25 cellular contexts compared by ENCODE assay signal in genomic region chr12:89839427-89839826, GRCh38.
DNase-seq lines count a peak whose midpoint lies in the region; ATAC-seq, FAIRE-seq and TF ChIP-seq lines count a peak whose summit lies in the region.
"Had no signal": no experiment of that assay in that cellular context is flagged by ENCODE, and none has a peak within 500 bp of the region (broad histone marks: within the 10 kb centered on the region; RNA-seq: fewer than 3 reads in every experiment).

No MANE protein-coding gene starts in this region.

- CTCF ChIA-PET in OCI-LY7 (lab: Charles Lee; ENCODE audit: unreplicated experiment) = interaction anchor here (1.8 kb wide), 1 partner anchor 11 kb away, joined by 7 read pairs; no protein-coding TSS in a partner anchor

- no peak for DNase-seq in H54 (ENCODE audit: insufficient read length, low spot score)
- DNase-seq in OCI-LY7 (ENCODE audit: low spot score) = no peak
- no peak for DNase-seq in left colon
- DNase-seq in stimulated activated naive B cell treated with anti-CD40 and anti-IgM and Interleukin-4, amounts not matched to agents 10 μg/mL and 1 μg/mL and 100 μg/mL, for 72 hours = no peak
- no peak for DNase-seq in AG20443 (ENCODE audit: low spot score)
- DNase-seq in nephron progenitor cell = no peak
- DNase-seq in D341Med (ENCODE audit: low spot score) = no peak
- DNase-seq: 8988T; ACHN; Caco-2; CD4-positive, CD25-positive, alpha-beta regulatory T cell; CD8-positive, alpha-beta T cell; DMS 273 treated with DMSO at 0.1 percent for 48 hours; DMS79; EL; GDM1; GM23248; H9 had no signal

- no peaks in the 10 kb centered on the region for H3K9me3 Mint-ChIP-seq in stimulated activated naive B cell treated with anti-CD40 and anti-IgM and Interleukin-4, amounts not matched to agents 10 μg/mL and 1 μg/mL and 100 μg/mL, for 72 hours
- H3K9me3 Mint-ChIP-seq in nephron progenitor cell = no peaks in the 10 kb centered on the region
- H3K9me3 Mint-ChIP-seq: CD4-positive, CD25-positive, alpha-beta regulatory T cell; CD8-positive, alpha-beta T cell; H9 had no signal

- no peaks in the 10 kb centered on the region for H3K27me3 Mint-ChIP-seq in stimulated activated naive B cell treated with anti-CD40 and anti-IgM and Interleukin-4, amounts not matched to agents 10 μg/mL and 1 μg/mL and 100 μg/mL, for 72 hours
- no peaks in the 10 kb centered on the region for H3K27me3 Mint-ChIP-seq in nephron progenitor cell (ENCODE audit: low read depth, poor library complexity)

- no peaks in the 10 kb centered on the region for H3K36me3 Mint-ChIP-seq in stimulated activated naive B cell treated with anti-CD40 and anti-IgM and Interleukin-4, amounts not matched to agents 10 μg/mL and 1 μg/mL and 100 μg/mL, for 72 hours
- H3K36me3 Mint-ChIP-seq in nephron progenitor cell (ENCODE audit: low read depth) = no peaks in the 10 kb centered on the region
- H3K36me3 Mint-ChIP-seq: CD4-positive, CD25-positive, alpha-beta regulatory T cell; CD8-positive, alpha-beta T cell had no signal

- no peak overlapping the region for H3K4me3 ChIP-seq in OCI-LY7 (ENCODE audit: low read depth, low read length, poor library complexity, severe bottlenecking)
- H3K4me3 ChIP-seq: A549, BLaER1, GM12878, GM23248 had no signal

- peak overlapping the region; percentile 44 for H3K4me2 ChIP-seq in OCI-LY7 (ENCODE audit: low read length)
- H3K4me2 ChIP-seq: A549, BLaER1 had no signal

- POLR2A ChIA-PET in OCI-LY7 (lab: Charles Lee) = interaction anchor here (0.6 to 3.5 kb wide), 23 partner anchors 8 to 292 kb away, joined by 3 to 30 read pairs (median 5); partner anchors contain the start of gene ATP2B1

- H2AFZ ChIP-seq in OCI-LY7 (ENCODE audit: low read length) = peak overlapping the region; percentile 93; the same call in 1 of the 2 replicates
- H2AFZ ChIP-seq: GM23248 had no signal

- no peaks in the 10 kb centered on the region for H4K20me1 ChIP-seq in OCI-LY7 (ENCODE audit: insufficient read depth, low read length)
- H4K20me1 ChIP-seq: BLaER1 had no signal

- TF ChIP-seq CTCF in OCI-LY7 (conservative IDR thresholded peaks at IDR 0.05; ENCODE audit: low read length) (no peak), nephron progenitor cell (IDR thresholded peaks at IDR 0.05) (no peak)

- intact Hi-C loops in OCI-LY7 (cut with micrococcal nuclease; ENCODE audit: unreplicated experiment) = no loop called here
- intact Hi-C loops in left colon (cut with DNase I, micrococcal nuclease) = no loop called here

- H3K9me2 ChIP-seq in OCI-LY7 (ENCODE audit: insufficient read depth, low read length) = no peaks in the 10 kb centered on the region

- peak overlapping the region; percentile 9 for H3K27ac Mint-ChIP-seq in stimulated activated naive B cell treated with anti-CD40 and anti-IgM and Interleukin-4, amounts not matched to agents 10 μg/mL and 1 μg/mL and 100 μg/mL, for 72 hours
- no peak overlapping the region for H3K27ac Mint-ChIP-seq in nephron progenitor cell
- H3K27ac Mint-ChIP-seq: CD4-positive, CD25-positive, alpha-beta regulatory T cell; CD8-positive, alpha-beta T cell; H9 had no signal

- H3K4me3 Mint-ChIP-seq in stimulated activated naive B cell treated with anti-CD40 and anti-IgM and Interleukin-4, amounts not matched to agents 10 μg/mL and 1 μg/mL and 100 μg/mL, for 72 hours = no peak overlapping the region
- no peak overlapping the region for H3K4me3 Mint-ChIP-seq in nephron progenitor cell
- H3K4me3 Mint-ChIP-seq: CD4-positive, CD25-positive, alpha-beta regulatory T cell; CD8-positive, alpha-beta T cell; H9 had no signal

- peak overlapping the region; percentile 69 for H3K27ac ChIP-seq in OCI-LY7 (ENCODE audit: low read depth, low read length, poor library complexity, severe bottlenecking)
- H3K27ac ChIP-seq: A549, BLaER1, C4-2B, GM23248 had no signal

- peak; percentile 52 for ATAC-seq in left colon
- ATAC-seq in stimulated activated naive B cell treated with anti-CD40 and anti-IgM and Interleukin-4, amounts not matched to agents 10 μg/mL and 1 μg/mL and 100 μg/mL, for 72 hours (replicated peaks) = no peak
- ATAC-seq: A549; CD8-positive, alpha-beta T cell; HCT116 had no signal

- H3K9me3 ChIP-seq in OCI-LY7 (ENCODE audit: low read length) = no peaks in the 10 kb centered on the region
- H3K9me3 ChIP-seq: A549, BLaER1, Caco-2 had no signal

- no peak for TF ChIP-seq POLR2A in H54 (IDR thresholded peaks at IDR 0.05; ENCODE audit: low read depth, low read length)

- H3K4me1 ChIP-seq in OCI-LY7 (ENCODE audit: insufficient read depth, low read length, poor library complexity, severe bottlenecking) = peaks cover 32% of the 10 kb centered on the region
- H3K4me1 ChIP-seq: BLaER1 had no signal

- no TSS peak for BruUV-seq in OCI-LY7 (replicated peaks; lab: Mats Ljungman, UMichigan)

- no peaks in the 10 kb centered on the region for H3K79me2 ChIP-seq in OCI-LY7 (ENCODE audit: insufficient read depth, low read depth, low read length)

- H3K4me1 Mint-ChIP-seq in stimulated activated naive B cell treated with anti-CD40 and anti-IgM and Interleukin-4, amounts not matched to agents 10 μg/mL and 1 μg/mL and 100 μg/mL, for 72 hours = peaks cover 14 to 28% of the 10 kb centered on the region in 2 donors
- peaks cover 47% of the 10 kb centered on the region for H3K4me1 Mint-ChIP-seq in nephron progenitor cell

- peak; percentile 20 for FAIRE-seq in H54 (lab: Jason Lieb, UNC)
- FAIRE-seq: A549, D721Med, GM12878, H1 had no signal

- no peaks in the 10 kb centered on the region for H3K36me3 ChIP-seq in OCI-LY7 (ENCODE audit: insufficient read depth, low read length)
- H3K36me3 ChIP-seq: BLaER1 had no signal
